ENCODE assay signal across 9 cellular contexts in the genomic region with DNA sequence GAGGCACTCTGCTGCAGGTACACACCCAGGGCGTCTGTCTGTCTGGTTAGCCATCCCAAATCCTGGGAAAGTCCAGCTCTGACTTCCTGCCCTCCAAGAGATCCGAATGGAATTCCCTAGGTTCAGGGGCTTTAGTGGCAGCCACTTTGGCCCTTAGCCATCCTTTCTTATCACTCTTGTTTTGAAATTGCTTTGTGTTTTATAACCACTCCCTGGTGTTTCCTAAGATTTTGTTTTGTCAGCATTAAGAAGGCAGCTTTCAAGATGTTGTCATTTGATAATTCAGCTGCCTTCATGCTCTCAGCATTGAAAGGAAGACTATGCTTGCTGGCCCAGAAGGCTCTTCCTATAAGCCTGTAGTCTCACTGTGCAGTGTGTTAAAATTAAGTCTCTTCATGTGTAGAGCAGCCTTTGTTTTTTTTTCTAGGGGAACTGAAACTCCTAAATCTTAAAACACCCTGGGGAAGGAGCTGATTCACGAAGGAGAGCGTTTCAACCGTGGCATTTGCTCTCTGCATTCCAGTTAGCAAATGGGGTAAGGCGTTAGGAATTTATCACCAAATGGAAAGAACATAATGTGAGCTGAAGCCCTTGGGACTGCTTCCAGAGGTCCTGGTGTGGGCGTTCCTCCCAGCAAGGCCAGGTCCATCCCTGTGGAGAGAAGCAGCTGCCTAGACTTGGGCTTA. TPM values are rescaled to one million over a fixed set of nuclear protein-coding genes. Genes with fewer than 3 reads are reported as not detected.
DNase-seq lines count a peak whose midpoint lies in the region; ATAC-seq, FAIRE-seq and TF ChIP-seq lines count a peak whose summit lies in the region.
"Had no signal": no experiment of that assay in that cellular context is flagged by ENCODE, and none has a peak within 500 bp of the region (broad histone marks: within the 10 kb centered on the region; RNA-seq: fewer than 3 reads in every experiment).

No MANE protein-coding gene starts in this region.

- H3K14ac ChIP-seq in neuronal stem cell (ENCODE audit: low read length), result no peak overlapping the region

- H3K4me1 ChIP-seq in fibroblast of lung (ENCODE audit: control insufficient read depth, extremely low read depth, insufficient read depth, low read length) (peaks cover 37% of the 10 kb centered on the region), parathyroid adenoma (peaks cover 38% of the 10 kb centered on the region), neuronal stem cell (ENCODE audit: control insufficient read depth in 2 of 2, insufficient read depth in 1 of 2, low read depth in 1 of 2, low read length in 2 of 2) (no peaks in the 10 kb centered on the region)

- no peak overlapping the region for H3K23ac ChIP-seq in neuronal stem cell (ENCODE audit: low read depth, low read length, poor library complexity)

- no peak overlapping the region for H2AK5ac ChIP-seq in neuronal stem cell (ENCODE audit: low read depth, low read length)

- no peak for FAIRE-seq in GM12891 (lab: Jason Lieb, UNC)

- TF ChIP-seq CTCF in fibroblast of lung (conservative IDR thresholded peaks at IDR 0.05 in 1 of 2, IDR thresholded peaks at IDR 0.05 in 1 of 2; ENCODE audit: low read depth in 1 of 2, low read length in 2 of 2) (no peak), parathyroid adenoma (IDR thresholded peaks at IDR 0.05) (no peak)

- H3K27ac ChIP-seq in fibroblast of lung (ENCODE audit: insufficient read depth, low read length) (peak overlapping the region; percentile 97), parathyroid adenoma (peak overlapping the region; percentile 88), neuronal stem cell (replicated peaks; ENCODE audit: low read length) (no peak overlapping the region)
- H3K27ac ChIP-seq: HL-60 had no signal

- no peak overlapping the region for H4K8ac ChIP-seq in neuronal stem cell (ENCODE audit: low read depth, low read length)

- H3K36me3 ChIP-seq in fibroblast of lung (ENCODE audit: control insufficient read depth, insufficient read depth, low read length) (peaks cover 6% of the 10 kb centered on the region), parathyroid adenoma (ENCODE audit: control insufficient read depth, insufficient read depth, low read length) (no peaks in the 10 kb centered on the region), neuronal stem cell (replicated peaks in 1 of 2; ENCODE audit: control insufficient read depth in 2 of 2, insufficient read depth in 2 of 2, low read length in 2 of 2) (peaks cover 22 to 74% of the 10 kb centered on the region in 2 donors)

- peaks cover 4% of the 10 kb centered on the region for H3K79me1 ChIP-seq in neuronal stem cell (ENCODE audit: low read depth, low read length)

- no peak for ATAC-seq in GM18873 (IDR thresholded peaks at IDR 0.05; ENCODE audit: low FRiP score, unreplicated experiment)

- no peak overlapping the region for H2BK15ac ChIP-seq in neuronal stem cell (ENCODE audit: low read length)

- no peak overlapping the region for H3K18ac ChIP-seq in neuronal stem cell (ENCODE audit: low read length)

- no peak overlapping the region for H2BK5ac ChIP-seq in neuronal stem cell (ENCODE audit: low read length)

- no peak for DNase-seq in GM12891 (ENCODE audit: insufficient read length, low spot score)
- DNase-seq in RPMI7951 (ENCODE audit: low read depth), result peak; percentile 79
- peak; percentile 92 to 93 for DNase-seq in fibroblast of lung (ENCODE audit: low read depth in 2 of 2)
- no peak for DNase-seq in neuronal stem cell (ENCODE audit: low spot score)
- no peak for DNase-seq in NCI-H524 (lab: John Stamatoyannopoulos, UW)
- DNase-seq in DMS153 treated with DMSO at 0.1 percent for 48 hours (lab: John Stamatoyannopoulos, UW; ENCODE audit: unreplicated experiment), result no peak

- H2BK12ac ChIP-seq in neuronal stem cell (ENCODE audit: low read length), result no peak overlapping the region

- H3K27me3 ChIP-seq in fibroblast of lung (ENCODE audit: control insufficient read depth, insufficient read depth, low read length), result no peaks in the 10 kb centered on the region
- no peaks in the 10 kb centered on the region for H3K27me3 ChIP-seq in parathyroid adenoma (ENCODE audit: control insufficient read depth, insufficient read depth, low read length)
- no peaks in the 10 kb centered on the region for H3K27me3 ChIP-seq in neuronal stem cell (ENCODE audit: control insufficient read depth in 3 of 3, insufficient read depth in 3 of 3, low read depth in 1 of 3, low read length in 3 of 3)

- H3K9me3 ChIP-seq in fibroblast of lung (ENCODE audit: control insufficient read depth, insufficient read depth, low read depth, low read length) (no peaks in the 10 kb centered on the region), parathyroid adenoma (ENCODE audit: control insufficient read depth, low read length) (no peaks in the 10 kb centered on the region), neuronal stem cell (replicated peaks in 1 of 2; ENCODE audit: control insufficient read depth in 2 of 2, insufficient read depth in 1 of 2, low read depth in 1 of 2, low read length in 2 of 2) (peaks cover 0 to 2% of the 10 kb centered on the region in 2 donors)

- no CpG with 5 or more reads among the region's 7 CpGs for WGBS in neuronal stem cell (ENCODE audit: extremely low coverage in 2 of 2, insufficient read length in 2 of 2, insufficient replicate concordance in 1 of 2), 2 donors

- no peak overlapping the region for H2BK120ac ChIP-seq in neuronal stem cell (ENCODE audit: low read depth, low read length)

- H3K4me3 ChIP-seq in fibroblast of lung (replicated peaks in 1 of 4; ENCODE audit: control extremely low read depth in 1 of 4, insufficient read depth in 1 of 4, low read depth in 3 of 4, low read length in 4 of 4) (peak overlapping the region in 3 of 4 experiments; percentile 18 to 23 (median 22)), parathyroid adenoma (ENCODE audit: low read depth, low read length) (peak overlapping the region; percentile 36), neuronal stem cell (ENCODE audit: low read length in 2 of 2) (no peak overlapping the region)

- H3K4ac ChIP-seq in neuronal stem cell (ENCODE audit: low read length), result no peak overlapping the region

- H3K9ac ChIP-seq in fibroblast of lung (ENCODE audit: insufficient read depth, low read length) (peak overlapping the region; percentile 54), parathyroid adenoma (no peak overlapping the region), neuronal stem cell (ENCODE audit: low read depth, low read length, poor library complexity) (no peak overlapping the region)

- H2AFZ ChIP-seq in fibroblast of lung (ENCODE audit: low read length) (no peak overlapping the region), parathyroid adenoma (peak overlapping the region; percentile 39), neuronal stem cell (ENCODE audit: low read length) (no peak overlapping the region)

- no peaks in the 10 kb centered on the region for H3K79me2 ChIP-seq in fibroblast of lung (ENCODE audit: control insufficient read depth, insufficient read depth, low read length)
- H3K79me2 ChIP-seq in parathyroid adenoma, result no peaks in the 10 kb centered on the region

- H4K91ac ChIP-seq in neuronal stem cell (ENCODE audit: low read depth, low read length, poor library complexity), result no peak overlapping the region

- H4K20me1 ChIP-seq in fibroblast of lung (ENCODE audit: control insufficient read depth, extremely low read depth, insufficient read depth, low read length), result no peaks in the 10 kb centered on the region

- H3K4me2 ChIP-seq in fibroblast of lung (ENCODE audit: extremely low read depth, insufficient read depth, low read length), result peak overlapping the region; percentile 84
- peak overlapping the region; percentile 69 for H3K4me2 ChIP-seq in parathyroid adenoma (ENCODE audit: low read length)
- no peak overlapping the region for H3K4me2 ChIP-seq in neuronal stem cell (ENCODE audit: insufficient read depth, low read length, poor library complexity, severe bottlenecking)

- no peak for TF ChIP-seq POLR2A in GM12891 (IDR thresholded peaks at IDR 0.05; ENCODE audit: low read depth, low read length)

TF ChIP-seq in GM12891, 5 proteins besides CTCF, POLR2A, EP300 and RAD21:
- TF ChIP-seq POU2F2 (IDR thresholded peaks at IDR 0.05; ENCODE audit: low read depth, low read length) (no peak), SPI1 (IDR thresholded peaks at IDR 0.05; ENCODE audit: low read depth, low read length) (peak; percentile 89), POLR2AphosphoS5 (IDR thresholded peaks at IDR 0.05; ENCODE audit: low read depth, low read length) (no peak), PAX5 (IDR thresholded peaks at IDR 0.05; ENCODE audit: insufficient read depth, low read length, severe bottlenecking) (no peak), TAF1 (IDR thresholded peaks at IDR 0.05; ENCODE audit: low read depth, low read length) (no peak)

RNA-seq across cellular contexts. Expression of a gene that starts 14.2 kb away (rescaled TPM):
- not detected for polyA plus RNA-seq in GM12891 (2012; ENCODE audit: low read depth, missing spikeins)
- total RNA-seq in RPMI7951 (2014; rRNA removed; shearing (Covaris generic)), result 1.7 and 2.4 TPM in 2 replicates
- 20.0 and 56.3 TPM in 2 replicates for total RNA-seq in fibroblast of lung
- 49.2 and 87.2 TPM in 2 replicates for polyA plus RNA-seq in fibroblast of lung
- polyA plus RNA-seq in fibroblast of lung (2012), result 93.0 and 161 TPM in 2 replicates
- polyA minus RNA-seq in fibroblast of lung (ENCODE audit: low replicate concordance), result 15.2 and 32.2 TPM in 2 replicates
- polyA plus RNA-seq in neuronal stem cell (2013, experiment 1 of 2), result 0.35 TPM
- 0.26 TPM for polyA plus RNA-seq in neuronal stem cell (2013, experiment 2 of 2)

RNA-seq across cellular contexts. Expression of a gene that starts 35.9 kb away (rescaled TPM):
- 51.5 TPM for polyA plus RNA-seq in GM12891 (2012; ENCODE audit: low read depth, missing spikeins)
- 52.0 and 69.7 TPM in 2 replicates for total RNA-seq in RPMI7951 (2014; rRNA removed; shearing (Covaris generic))
- total RNA-seq in fibroblast of lung, result 36.7 and 58.8 TPM in 2 replicates
- 72.1 and 72.5 TPM in 2 replicates for polyA plus RNA-seq in fibroblast of lung
- 58.8 and 65.4 TPM in 2 replicates for polyA plus RNA-seq in fibroblast of lung (2012)
- polyA minus RNA-seq in fibroblast of lung (ENCODE audit: low replicate concordance), result 9.8 and 57.0 TPM in 2 replicates
- polyA plus RNA-seq in neuronal stem cell (2013, experiment 1 of 2), result 64.4 TPM
- polyA plus RNA-seq in neuronal stem cell (2013, experiment 2 of 2), result 64.4 TPM

RNA-seq across cellular contexts. Expression of a gene that starts 35.9 kb away (rescaled TPM):
- polyA plus RNA-seq in GM12891 (2012; ENCODE audit: low read depth, missing spikeins), result 18.5 TPM
- 51.4 and 62.7 TPM in 2 replicates for total RNA-seq in RPMI7951 (2014; rRNA removed; shearing (Covaris generic))
- 37.8 and 53.2 TPM in 2 replicates for total RNA-seq in fibroblast of lung
- 126 and 155 TPM in 2 replicates for polyA plus RNA-seq in fibroblast of lung
- 67.6 and 74.7 TPM in 2 replicates for polyA plus RNA-seq in fibroblast of lung (2012)
- 352 and 406 TPM in 2 replicates for polyA minus RNA-seq in fibroblast of lung (ENCODE audit: low replicate concordance)
- polyA plus RNA-seq in neuronal stem cell (2013, experiment 1 of 2), result 39.5 TPM
- polyA plus RNA-seq in neuronal stem cell (2013, experiment 2 of 2), result 37.0 TPM

Comparison
In these comparisons a context has a peak if more than half of its experiments do, and no peak if none do; other contexts are left out.
1. DNase-seq: peak in RPMI7951 (single experiment) and fibroblast of lung (2 of 2); none in GM12891 (single experiment), neuronal stem cell (single experiment), NCI-H524 (0 of 2) and DMS153 treated with DMSO at 0.1 percent for 48 hours (single experiment).
2. H3K4me3 ChIP-seq: peak in fibroblast of lung (3 of 4) and parathyroid adenoma (single experiment); none in neuronal stem cell (0 of 2).